18 cellular contexts compared by ENCODE assay signal in genomic region chr11:134043821-134044420, GRCh38.
"Had no signal": no experiment of that assay in that cellular context is flagged by ENCODE, and none has a peak within 500 bp of the region (broad histone marks: within the 10 kb centered on the region; RNA-seq: fewer than 3 reads in every experiment).

No MANE protein-coding gene starts in this region.

- DNase-seq: effector memory CD8-positive, alpha-beta T cell; gastrocnemius medialis; heart right ventricle; kidney glomerular epithelial cell; mammary epithelial cell; naive thymus-derived CD4-positive, alpha-beta T cell; nephron progenitor cell; right cardiac atrium; stimulated activated CD4-positive, alpha-beta T cell treated with anti-CD3 and anti-CD28 coated beads, Interleukin-2, amount 100 ng/mL, for 24 hours; stimulated activated CD4-positive, alpha-beta T cell treated with anti-CD3 and anti-CD28 coated beads, Interleukin-4, amount 100 ng/mL, for 4 hours; stimulated activated naive CD4-positive, alpha-beta T cell; thyroid gland; uterus had no signal

- H3K27ac Mint-ChIP-seq: effector memory CD8-positive, alpha-beta T cell; nephron progenitor cell; type B pancreatic cell had no signal

- H3K4me3 ChIP-seq: esophagus muscularis mucosa, gastrocnemius medialis, heart right ventricle, suprapubic skin, thyroid gland, uterus had no signal

- H3K4me3 Mint-ChIP-seq: effector memory CD8-positive, alpha-beta T cell; naive thymus-derived CD4-positive, alpha-beta T cell; nephron progenitor cell; type B pancreatic cell had no signal

- H3K9me3 Mint-ChIP-seq: effector memory CD8-positive, alpha-beta T cell; naive thymus-derived CD4-positive, alpha-beta T cell; nephron progenitor cell; type B pancreatic cell had no signal

- H3K4me1 ChIP-seq: thyroid gland had no signal

- H3K36me3 ChIP-seq: esophagus muscularis mucosa, gastrocnemius medialis, heart right ventricle, suprapubic skin, thyroid gland, uterus had no signal

- H3K27ac ChIP-seq: epithelial cell of prostate, gastrocnemius medialis, heart right ventricle, suprapubic skin, thyroid gland had no signal

- ATAC-seq: effector memory CD8-positive, alpha-beta T cell; gastrocnemius medialis; heart right ventricle; naive thymus-derived CD4-positive, alpha-beta T cell; right cardiac atrium had no signal

- FAIRE-seq: islet of Langerhans had no signal

- H3K9me3 ChIP-seq: esophagus muscularis mucosa, gastrocnemius medialis, heart right ventricle, suprapubic skin, thyroid gland, uterus had no signal

- H3K36me3 Mint-ChIP-seq: naive thymus-derived CD4-positive, alpha-beta T cell; type B pancreatic cell had no signal

- H3K27me3 ChIP-seq: esophagus muscularis mucosa, gastrocnemius medialis, heart right ventricle, suprapubic skin, thyroid gland, uterus had no signal
